Comparison of ENCODE assay signal across 8 cellular contexts in genomic region chr15:73265536-73266153, GRCh38.
DNase-seq lines count a peak whose midpoint lies in the region; ATAC-seq and TF ChIP-seq lines count a peak whose summit lies in the region.

No MANE protein-coding gene starts in this region.

- intact Hi-C loops in prostate gland (cut with DNase I): no loop called here

- WGBS in prostate gland: 63% methylated on average over 4 of the region's 4 CpGs

- H3K27me3 ChIP-seq in Peyer's patch (no peaks in the 10 kb centered on the region), prostate gland (replicated peaks; ENCODE audit: insufficient read depth) (no peaks in the 10 kb centered on the region)

- no peak overlapping the region for H3K27ac Mint-ChIP-seq in activated T-helper 17 cell treated with anti-CD3 and anti-CD28 coated beads, Interleukin-2, amount 50 U/mL, for 72 hours

- peaks cover 7% of the 10 kb centered on the region for H3K4me1 Mint-ChIP-seq in activated T-helper 17 cell treated with anti-CD3 and anti-CD28 coated beads, Interleukin-2, amount 50 U/mL, for 72 hours

- H3K36me3 ChIP-seq in Peyer's patch (peaks cover 0 to 59% (median 0%) of the 10 kb centered on the region in 3 donors), prostate gland (no peaks in the 10 kb centered on the region)

- no peak overlapping the region for H3K4me3 Mint-ChIP-seq in activated T-helper 17 cell treated with anti-CD3 and anti-CD28 coated beads, Interleukin-2, amount 50 U/mL, for 72 hours

- H3K36me3 Mint-ChIP-seq in activated T-helper 17 cell treated with anti-CD3 and anti-CD28 coated beads, Interleukin-2, amount 50 U/mL, for 72 hours (ENCODE audit: low read depth): peaks cover 23% of the 10 kb centered on the region

- peak; percentile 74 for TF ChIP-seq CTCF in HFF-Myc (IDR thresholded peaks at IDR 0.05; ENCODE audit: low read depth, low read length, missing control alignments)
- TF ChIP-seq CTCF in Peyer's patch (IDR thresholded peaks at IDR 0.05): peak in 5 of 6 experiments; percentile 15 to 66 (median 40)
- peak in 2 of 4 experiments; percentile 29 to 38 for TF ChIP-seq CTCF in prostate gland (IDR thresholded peaks at IDR 0.05)

- TF ChIP-seq POLR2A in Peyer's patch (IDR thresholded peaks at IDR 0.05) (no peak), prostate gland (IDR thresholded peaks at IDR 0.05) (no peak)

- H3K27ac ChIP-seq in Peyer's patch: no peak overlapping the region
- H3K27ac ChIP-seq in prostate gland: no peak overlapping the region

- no peaks in the 10 kb centered on the region for H3K27me3 Mint-ChIP-seq in activated T-helper 17 cell treated with anti-CD3 and anti-CD28 coated beads, Interleukin-2, amount 50 U/mL, for 72 hours

- H3K4me1 ChIP-seq in Peyer's patch (no peaks in the 10 kb centered on the region), prostate gland (replicated peaks) (no peaks in the 10 kb centered on the region)

- H3K9me3 Mint-ChIP-seq in activated T-helper 17 cell treated with anti-CD3 and anti-CD28 coated beads, Interleukin-2, amount 50 U/mL, for 72 hours: no peaks in the 10 kb centered on the region

- DNase-seq in COLO829 (ENCODE audit: low spot score) (peak; percentile 27), HFF-Myc (ENCODE audit: extremely low read depth, low read depth) (no peak), Peyer's patch (peak in 2 of 3 donors; percentile 22 to 55), glomerular visceral epithelial cell (ENCODE audit: extremely low spot score) (peak; percentile 20), prostate gland (ENCODE audit: low spot score) (no peak)
- DNase-seq in stimulated activated CD4-positive, alpha-beta T cell treated with anti-CD3 and anti-CD28 coated beads, Interleukin-12 subunit alpha, Interleukin-12 subunit beta, amount 100 ng/mL, for 4 hours: peak; percentile 26

- ATAC-seq in activated T-helper 17 cell treated with anti-CD3 and anti-CD28 coated beads, Interleukin-2, amount 50 U/mL, for 72 hours (replicated peaks): peak; percentile 77
- ATAC-seq in HG02852 (IDR thresholded peaks at IDR 0.05; ENCODE audit: unreplicated experiment): no peak

- H3K9me3 ChIP-seq in Peyer's patch (no peaks in the 10 kb centered on the region), prostate gland (no peaks in the 10 kb centered on the region)

- no peak overlapping the region for H3K4me3 ChIP-seq in HFF-Myc (replicated peaks; ENCODE audit: low read depth, low read length)
- no peak overlapping the region for H3K4me3 ChIP-seq in Peyer's patch
- no peak overlapping the region for H3K4me3 ChIP-seq in prostate gland

Comparison
In these comparisons a context has a peak if more than half of its experiments do, and no peak if none do; other contexts are left out.
1. DNase-seq: peak in COLO829 (single experiment), Peyer's patch (2 of 3), glomerular visceral epithelial cell (single experiment) and stimulated activated CD4-positive, alpha-beta T cell treated with anti-CD3 and anti-CD28 coated beads, Interleukin-12 subunit alpha, Interleukin-12 subunit beta, amount 100 ng/mL, for 4 hours (single experiment); none in HFF-Myc (single experiment) and prostate gland (single experiment).